ENCODE assay signal across 1 cellular context in genomic region chr2:239263937-239264837, GRCh38.
TF ChIP-seq lines count a peak whose summit lies in the region.

No MANE protein-coding gene starts in this region.

TF ChIP-seq in GM23338, 12 proteins besides CTCF, POLR2A, EP300 and RAD21 (continued from another document):
- no peak for TF ChIP-seq REST (IDR thresholded peaks at IDR 0.05; ENCODE audit: unreplicated experiment)
- TF ChIP-seq CREB1 (CRISPR knock-in tag; IDR thresholded peaks at IDR 0.05; ENCODE audit: low read depth): no peak
- no peak for TF ChIP-seq POLR2AphosphoS5 (IDR thresholded peaks at IDR 0.05; ENCODE audit: low read depth)
- no peak for TF ChIP-seq JUNB (IDR thresholded peaks at IDR 0.05; ENCODE audit: unreplicated experiment)
